ENCODE assay signal across 15 cellular contexts in genomic region chr21:29303301-29303700, GRCh38. TPM values are rescaled to one million over a fixed set of nuclear protein-coding genes. Genes with fewer than 3 reads are reported as not detected.
DNase-seq lines count a peak whose midpoint lies in the region; ATAC-seq and TF ChIP-seq lines count a peak whose summit lies in the region.
"Had no signal": no experiment of that assay in that cellular context is flagged by ENCODE, and none has a peak within 500 bp of the region (broad histone marks: within the 10 kb centered on the region; RNA-seq: fewer than 3 reads in every experiment).

No MANE protein-coding gene starts in this region.

- no peak overlapping the region for H2AFZ ChIP-seq in DND-41 (ENCODE audit: low read depth, low read length)
- H2AFZ ChIP-seq in PC-9 = no peak overlapping the region

- H3K4me2 ChIP-seq in DND-41 (ENCODE audit: insufficient read depth, low read length) (peak overlapping the region; percentile 93; the same call in 1 of the 2 replicates), PC-9 (peak overlapping the region; percentile 75)

- H3K9ac ChIP-seq in DND-41 (ENCODE audit: low read depth, low read length) = no peak overlapping the region

- no peaks in the 10 kb centered on the region for H3K9me2 ChIP-seq in PC-9 (ENCODE audit: insufficient read depth)

- peaks cover 5% of the 10 kb centered on the region; the same call in 1 of the 2 replicates for H3F3A ChIP-seq in PC-9 (ENCODE audit: insufficient read depth, low read depth)

- intact Hi-C loops in PC-9 (cut with micrococcal nuclease; ENCODE audit: unreplicated experiment) (loop anchor here (5.0 kb wide), 1 partner anchor 39 kb away; no protein-coding TSS in a partner anchor), esophagus squamous epithelium (cut with DNase I) (no loop called here), gastrocnemius medialis (cut with DNase I; ENCODE audit: low total_unique reads) (loop anchor here (5.0 kb wide), 1 partner anchor 151 kb away; no protein-coding TSS in a partner anchor)

- H4K20me1 ChIP-seq in DND-41 (ENCODE audit: insufficient read depth, low read length) (peaks cover 69% of the 10 kb centered on the region), PC-9 (ENCODE audit: insufficient read depth) (peaks cover 50% of the 10 kb centered on the region)

- in situ Hi-C loops in gastrocnemius medialis (cut with MboI; ENCODE audit: low sequenced_read_pairs in 4 of 4) = no loop called here

- ATAC-seq in DND-41 (ENCODE audit: insufficient read depth, low read depth) (no peak), gastrocnemius medialis (no peak), HG02588 (IDR thresholded peaks at IDR 0.05; ENCODE audit: unreplicated experiment) (no peak)
- ATAC-seq: Panc1 had no signal

- WGBS in esophagus squamous epithelium, 2 donors = 44 to 57% methylated on average over 2 of the region's 2 CpGs

- H3K27me3 ChIP-seq in DND-41 (ENCODE audit: insufficient read depth, low read length, poor library complexity) (no peaks in the 10 kb centered on the region), PC-9 (ENCODE audit: insufficient read depth, low read depth) (no peaks in the 10 kb centered on the region), esophagus squamous epithelium (no peaks in the 10 kb centered on the region), gastrocnemius medialis (no peaks in the 10 kb centered on the region)

- no peak for TF ChIP-seq CTCF in DND-41 (IDR thresholded peaks at IDR 0.05; ENCODE audit: borderline replicate concordance, extremely low read depth, low read length, poor library complexity, severe bottlenecking)
- TF ChIP-seq CTCF in PC-9 (conservative IDR thresholded peaks at IDR 0.05) = no peak
- no peak for TF ChIP-seq CTCF in esophagus squamous epithelium (IDR thresholded peaks at IDR 0.05)
- no peak for TF ChIP-seq CTCF in gastrocnemius medialis (IDR thresholded peaks at IDR 0.05 in 4 of 5, conservative IDR thresholded peaks at IDR 0.05 in 1 of 5)

- no peaks in the 10 kb centered on the region for H3K9me3 ChIP-seq in DND-41 (ENCODE audit: insufficient read depth, low read length, severe bottlenecking)
- no peaks in the 10 kb centered on the region for H3K9me3 ChIP-seq in PC-9 (ENCODE audit: insufficient read depth, low read depth)
- H3K9me3 ChIP-seq in esophagus squamous epithelium = no peaks in the 10 kb centered on the region
- no peaks in the 10 kb centered on the region for H3K9me3 ChIP-seq in gastrocnemius medialis

- CTCF ChIA-PET in PC-9 (lab: Charles Lee) = no interaction called here

- POLR2A ChIA-PET in PC-9 (lab: Charles Lee; ENCODE audit: unreplicated experiment) = interaction anchor here (0.7 kb wide), 1 partner anchor 138 kb away, joined by 4 read pairs; no protein-coding TSS in a partner anchor

- no peak for TF ChIP-seq POLR2A in esophagus squamous epithelium (IDR thresholded peaks at IDR 0.05)
- TF ChIP-seq POLR2A in gastrocnemius medialis (IDR thresholded peaks at IDR 0.05) = no peak

- no peak overlapping the region for H3K27ac ChIP-seq in DND-41 (ENCODE audit: low read length)
- H3K27ac ChIP-seq in PC-9 = no peak overlapping the region
- H3K27ac ChIP-seq in esophagus squamous epithelium = peak overlapping the region in 3 of 4 donors; percentile 61 to 80 (median 70)
- H3K27ac ChIP-seq in gastrocnemius medialis = peak overlapping the region; percentile 89 to 97 (median 94)

- H3K4me3 ChIP-seq in DND-41 (ENCODE audit: low read depth in 1 of 2, low read length in 2 of 2) = no peak overlapping the region
- peak overlapping the region; percentile 92; the same call in 1 of the 2 replicates for H3K4me3 ChIP-seq in PC-9
- no peak overlapping the region for H3K4me3 ChIP-seq in esophagus squamous epithelium
- peak overlapping the region; percentile 64 to 87 (median 72) for H3K4me3 ChIP-seq in gastrocnemius medialis

- H3K4me1 ChIP-seq in DND-41 (ENCODE audit: insufficient read depth, low read length) (peaks cover 38% of the 10 kb centered on the region), PC-9 (replicated peaks; ENCODE audit: insufficient read depth) (peaks cover 38% of the 10 kb centered on the region), esophagus squamous epithelium (peaks cover 22 to 81% (median 40%) of the 10 kb centered on the region in 3 donors), gastrocnemius medialis (peaks cover 78 to 80% of the 10 kb centered on the region in 2 donors)

- no peak for DNase-seq in DND-41
- DNase-seq in PC-9 = no peak
- DNase-seq in esophagus squamous epithelium (lab: John Stamatoyannopoulos, UW) = no peak
- DNase-seq in gastrocnemius medialis = no peak
- DNase-seq in NCI-H510A (lab: John Stamatoyannopoulos, UW) = no peak
- DNase-seq in NCI-H345 treated with DMSO at 0.1 percent for 48 hours (lab: John Stamatoyannopoulos, UW; ENCODE audit: unreplicated experiment) = no peak
- no peak for DNase-seq in NCI-H2029 treated with DMSO at 0.1 percent for 48 hours (lab: John Stamatoyannopoulos, UW)
- DNase-seq: activated CD4-positive, alpha-beta T cell treated with anti-CD3 and anti-CD28 coated beads for 48 hours; C1 segment of cervical spinal cord; effector CD4-positive, alpha-beta T cell; foreskin melanocyte; NCI-H1417 treated with DMSO at 0.1 percent for 48 hours; stimulated activated CD4-positive, alpha-beta T cell treated with anti-CD3 and anti-CD28 coated beads, Interleukin-2, amount 100 ng/mL, for 48 hours had no signal

- H3K79me2 ChIP-seq in DND-41 (ENCODE audit: insufficient read depth, low read length) (peaks cover 91% of the 10 kb centered on the region), PC-9 (ENCODE audit: low read depth) (peaks cover 92% of the 10 kb centered on the region)

- H3K36me3 ChIP-seq in DND-41 (ENCODE audit: insufficient read depth, low read length) (no peaks in the 10 kb centered on the region; the same call in 1 of the 2 replicates), PC-9 (ENCODE audit: low read depth) (peaks cover 18% of the 10 kb centered on the region), esophagus squamous epithelium (no peaks in the 10 kb centered on the region), gastrocnemius medialis (no peaks in the 10 kb centered on the region)

- no TSS peak for BruUV-seq in PC-9 (replicated peaks; lab: Mats Ljungman, UMichigan)

RNA-seq across cellular contexts. Expression of gene BACH1, which starts 4.6 kb away (rescaled TPM):
- total RNA-seq in PC-9 (2021) (32.3 and 39.9 TPM in 2 replicates), esophagus squamous epithelium (10 to 100 TPM; 39.6 to 54.6 (median 44.8) TPM), gastrocnemius medialis (10 to 100 TPM; 52.4 to 72.7 (median 62.7) TPM)

Comparison
In these comparisons a context has a peak if more than half of its experiments do, and no peak if none do; other contexts are left out.
1. H3K27ac ChIP-seq: peak in esophagus squamous epithelium (3 of 4) and gastrocnemius medialis (4 of 4); none in DND-41 (single experiment) and PC-9 (single experiment).
2. H3K4me3 ChIP-seq: peak in PC-9 (single experiment) and gastrocnemius medialis (4 of 4); none in DND-41 (0 of 2) and esophagus squamous epithelium (0 of 4).